17 cellular contexts compared by ENCODE assay signal in genomic region chr18:51164327-51165290, GRCh38. TPM values are rescaled to one million over a fixed set of nuclear protein-coding genes. Genes with fewer than 3 reads are reported as not detected.
DNase-seq lines count a peak whose midpoint lies in the region; ATAC-seq lines count a peak whose summit lies in the region.
"Had no signal": no experiment of that assay in that cellular context is flagged by ENCODE, and none has a peak within 500 bp of the region (broad histone marks: within the 10 kb centered on the region; RNA-seq: fewer than 3 reads in every experiment).

No MANE protein-coding gene starts in this region.

- no peak for ATAC-seq in stimulated activated effector memory CD8-positive, alpha-beta T cell treated with anti-CD3 and anti-CD28 coated beads, Interleukin-12 subunit alpha, Interleukin-12 subunit beta, amount 100 ng/mL, for 72 hours
- ATAC-seq in HG02678 (IDR thresholded peaks at IDR 0.05; ENCODE audit: unreplicated experiment) = no peak
- ATAC-seq: activated CD8-positive, alpha-beta T cell treated with anti-CD3 and anti-CD28 coated beads, Interleukin-2, amount 10 ng/mL, durations not matched to agents 7 days and 5 days; gastrocnemius medialis; lower lobe of right lung; upper lobe of right lung had no signal

- H3K36me3 Mint-ChIP-seq in activated naive CD4-positive, alpha-beta T cell treated with anti-CD3 and anti-CD28 coated beads, Interleukin-2, amount 50 U/mL, for 24 hours = no peaks in the 10 kb centered on the region
- H3K36me3 Mint-ChIP-seq in stimulated activated effector memory CD8-positive, alpha-beta T cell treated with anti-CD3 and anti-CD28 coated beads, Interleukin-12 subunit alpha, Interleukin-12 subunit beta, amount 100 ng/mL, for 72 hours = peaks cover 8% of the 10 kb centered on the region
- H3K36me3 Mint-ChIP-seq: CD4-positive, CD25-positive, alpha-beta regulatory T cell had no signal

- H3K4me1 Mint-ChIP-seq in activated naive CD4-positive, alpha-beta T cell treated with anti-CD3 and anti-CD28 coated beads, Interleukin-2, amount 50 U/mL, for 24 hours = peaks cover 24% of the 10 kb centered on the region
- H3K4me1 Mint-ChIP-seq in stimulated activated effector memory CD8-positive, alpha-beta T cell treated with anti-CD3 and anti-CD28 coated beads, Interleukin-12 subunit alpha, Interleukin-12 subunit beta, amount 100 ng/mL, for 72 hours = peaks cover 32% of the 10 kb centered on the region
- H3K4me1 Mint-ChIP-seq: nephron had no signal

- no peaks in the 10 kb centered on the region for H3K9me3 Mint-ChIP-seq in activated naive CD4-positive, alpha-beta T cell treated with anti-CD3 and anti-CD28 coated beads, Interleukin-2, amount 50 U/mL, for 24 hours
- H3K9me3 Mint-ChIP-seq in stimulated activated effector memory CD8-positive, alpha-beta T cell treated with anti-CD3 and anti-CD28 coated beads, Interleukin-12 subunit alpha, Interleukin-12 subunit beta, amount 100 ng/mL, for 72 hours = no peaks in the 10 kb centered on the region
- H3K9me3 Mint-ChIP-seq: CD4-positive, CD25-positive, alpha-beta regulatory T cell; nephron had no signal

- peak overlapping the region; percentile 6 for H3K27ac Mint-ChIP-seq in activated naive CD4-positive, alpha-beta T cell treated with anti-CD3 and anti-CD28 coated beads, Interleukin-2, amount 50 U/mL, for 24 hours
- peak overlapping the region; percentile 34 for H3K27ac Mint-ChIP-seq in stimulated activated effector memory CD8-positive, alpha-beta T cell treated with anti-CD3 and anti-CD28 coated beads, Interleukin-12 subunit alpha, Interleukin-12 subunit beta, amount 100 ng/mL, for 72 hours
- H3K27ac Mint-ChIP-seq: activated CD8-positive, alpha-beta T cell treated with anti-CD3 and anti-CD28 coated beads, Interleukin-2, amount 10 ng/mL, durations not matched to agents 7 days and 5 days; CD4-positive, CD25-positive, alpha-beta regulatory T cell; nephron had no signal

- H3K4me3 Mint-ChIP-seq in activated naive CD4-positive, alpha-beta T cell treated with anti-CD3 and anti-CD28 coated beads, Interleukin-2, amount 50 U/mL, for 24 hours = no peak overlapping the region
- no peak overlapping the region for H3K4me3 Mint-ChIP-seq in stimulated activated effector memory CD8-positive, alpha-beta T cell treated with anti-CD3 and anti-CD28 coated beads, Interleukin-12 subunit alpha, Interleukin-12 subunit beta, amount 100 ng/mL, for 72 hours
- H3K4me3 Mint-ChIP-seq: activated CD8-positive, alpha-beta T cell treated with anti-CD3 and anti-CD28 coated beads, Interleukin-2, amount 10 ng/mL, durations not matched to agents 7 days and 5 days; CD4-positive, CD25-positive, alpha-beta regulatory T cell; nephron had no signal

- H3K27me3 Mint-ChIP-seq in activated naive CD4-positive, alpha-beta T cell treated with anti-CD3 and anti-CD28 coated beads, Interleukin-2, amount 50 U/mL, for 24 hours = no peaks in the 10 kb centered on the region

- DNase-seq in activated naive CD4-positive, alpha-beta T cell (lab: John Stamatoyannopoulos, UW) = no peak
- DNase-seq in RPMI7951 (ENCODE audit: low read depth) (peak; percentile 22), fibroblast of gingiva (ENCODE audit: low read depth) (peak; percentile 54), HK-2 (ENCODE audit: unreplicated experiment) (no peak), AG08396 (ENCODE audit: low spot score) (no peak)
- peak in 1 of 2 donors; percentile 40 for DNase-seq in stimulated activated effector memory CD8-positive, alpha-beta T cell treated with anti-CD3 and anti-CD28 coated beads, Interleukin-12 subunit alpha, Interleukin-12 subunit beta, amount 100 ng/mL, for 72 hours (ENCODE audit: low spot score in 2 of 2)
- DNase-seq: activated CD8-positive, alpha-beta T cell treated with anti-CD3 and anti-CD28 coated beads, Interleukin-2, amount 10 ng/mL, durations not matched to agents 7 days and 5 days; amniotic stem cell; CD4-positive, CD25-positive, alpha-beta regulatory T cell; gastrocnemius medialis; lower lobe of right lung; stimulated activated CD4-positive, alpha-beta T cell treated with anti-CD3 and anti-CD28 coated beads, Interleukin-12 subunit alpha, Interleukin-12 subunit beta, amount 100 ng/mL, for 4 hours; stimulated activated naive CD4-positive, alpha-beta T cell treated with Interleukin-2 at 50 U/mL for 16 hours; upper lobe of right lung had no signal

RNA-seq across cellular contexts. Expression of gene MEX3C, which starts 32.9 kb away (rescaled TPM):
- total RNA-seq in RPMI7951 (2014; rRNA removed; shearing (Covaris generic)) = 36.5 and 38.1 TPM in 2 replicates

Comparison
In these comparisons a context has a peak if more than half of its experiments do, and no peak if none do; other contexts are left out.
1. DNase-seq: peak in RPMI7951 (single experiment) and fibroblast of gingiva (single experiment); none in activated naive CD4-positive, alpha-beta T cell (0 of 4), HK-2 (single experiment) and AG08396 (single experiment).